In genomic region chr19:4183967-4184717, GRCh38 we compare ENCODE assay signal across 9 cellular contexts. TPM values are rescaled to one million over a fixed set of nuclear protein-coding genes. Genes with fewer than 3 reads are reported as not detected.
DNase-seq lines count a peak whose midpoint lies in the region; TF ChIP-seq lines count a peak whose summit lies in the region.
"Had no signal": no experiment of that assay in that cellular context is flagged by ENCODE, and none has a peak within 500 bp of the region (broad histone marks: within the 10 kb centered on the region; RNA-seq: fewer than 3 reads in every experiment).

No MANE protein-coding gene starts in this region.

- H3K9me3 Mint-ChIP-seq in activated T-helper 1 cell treated with anti-CD3 and anti-CD28 coated beads, Interleukin-12 subunit alpha, Interleukin-12 subunit beta, Interleukin-2, Interleukin-4 antibody, amounts not matched to agents 30 ng/mL and 10 ng/mL and 1 ng/mL, durations not matched to agents 14 hours and 24 hours and 36 hours, result no peaks in the 10 kb centered on the region
- no peaks in the 10 kb centered on the region for H3K9me3 Mint-ChIP-seq in osteocyte (ENCODE audit: unreplicated experiment)

- H3K36me3 Mint-ChIP-seq in activated T-helper 1 cell treated with anti-CD3 and anti-CD28 coated beads, Interleukin-12 subunit alpha, Interleukin-12 subunit beta, Interleukin-2, Interleukin-4 antibody, amounts not matched to agents 30 ng/mL and 10 ng/mL and 1 ng/mL, durations not matched to agents 14 hours and 24 hours and 36 hours (ENCODE audit: low read depth), result peaks cover 13% of the 10 kb centered on the region
- H3K36me3 Mint-ChIP-seq in osteocyte (ENCODE audit: unreplicated experiment), result peaks cover 7% of the 10 kb centered on the region

- H3K4me3 Mint-ChIP-seq in activated T-helper 1 cell treated with anti-CD3 and anti-CD28 coated beads, Interleukin-12 subunit alpha, Interleukin-12 subunit beta, Interleukin-2, Interleukin-4 antibody, amounts not matched to agents 30 ng/mL and 10 ng/mL and 1 ng/mL, durations not matched to agents 14 hours and 24 hours and 36 hours, result peak overlapping the region; percentile 62
- peak overlapping the region; percentile 50 for H3K4me3 Mint-ChIP-seq in osteocyte (ENCODE audit: unreplicated experiment)

- H3K4me1 Mint-ChIP-seq in activated T-helper 1 cell treated with anti-CD3 and anti-CD28 coated beads, Interleukin-12 subunit alpha, Interleukin-12 subunit beta, Interleukin-2, Interleukin-4 antibody, amounts not matched to agents 30 ng/mL and 10 ng/mL and 1 ng/mL, durations not matched to agents 14 hours and 24 hours and 36 hours (ENCODE audit: low read depth), result peaks cover 43% of the 10 kb centered on the region
- H3K4me1 Mint-ChIP-seq in osteocyte (ENCODE audit: unreplicated experiment), result peaks cover 21% of the 10 kb centered on the region

- H3K27ac Mint-ChIP-seq in activated T-helper 1 cell treated with anti-CD3 and anti-CD28 coated beads, Interleukin-12 subunit alpha, Interleukin-12 subunit beta, Interleukin-2, Interleukin-4 antibody, amounts not matched to agents 30 ng/mL and 10 ng/mL and 1 ng/mL, durations not matched to agents 14 hours and 24 hours and 36 hours, result peak overlapping the region; percentile 27
- no peak overlapping the region for H3K27ac Mint-ChIP-seq in osteocyte (ENCODE audit: unreplicated experiment)

- intact Hi-C loops in activated T-helper 1 cell treated with anti-CD3 and anti-CD28 coated beads, Interleukin-12 subunit alpha, Interleukin-12 subunit beta, Interleukin-2, Interleukin-4 antibody, amounts not matched to agents 30 ng/mL and 10 ng/mL and 1 ng/mL, durations not matched to agents 14 hours and 24 hours and 36 hours (cut with micrococcal nuclease), result loop anchor here (2.0 to 5.0 kb wide), 3 partner anchors 47 to 288 kb away; partner anchors contain the start of genes HDGFL2 and YJU2

- DNase-seq in NCI-H748 (lab: John Stamatoyannopoulos, UW; ENCODE audit: unreplicated experiment), result peak; percentile 36
- DNase-seq in NCI-H748 treated with DMSO at 0.1 percent for 48 hours (lab: John Stamatoyannopoulos, UW), result no peak
- DNase-seq in NCI-H2029 (lab: John Stamatoyannopoulos, UW), result peak; percentile 30
- DNase-seq in activated T-helper 1 cell treated with anti-CD3 and anti-CD28 coated beads, Interleukin-12 subunit alpha, Interleukin-12 subunit beta, Interleukin-2, Interleukin-4 antibody, amounts not matched to agents 30 ng/mL and 10 ng/mL and 1 ng/mL, durations not matched to agents 14 hours and 24 hours and 36 hours (ENCODE audit: low spot score), result no peak
- DNase-seq in osteocyte (ENCODE audit: extremely low spot score, unreplicated experiment), result no peak
- DNase-seq in NCI-H1048 (lab: John Stamatoyannopoulos, UW), result no peak
- DNase-seq in KG1 (lab: John Stamatoyannopoulos, UW), result no peak
- DNase-seq in medulla oblongata (ENCODE audit: extremely low spot score), result no peak

- no peak for TF ChIP-seq CTCF in osteocyte (IDR thresholded peaks at IDR 0.05)

- H3K27me3 Mint-ChIP-seq in activated T-helper 1 cell treated with anti-CD3 and anti-CD28 coated beads, Interleukin-12 subunit alpha, Interleukin-12 subunit beta, Interleukin-2, Interleukin-4 antibody, amounts not matched to agents 30 ng/mL and 10 ng/mL and 1 ng/mL, durations not matched to agents 14 hours and 24 hours and 36 hours (ENCODE audit: insufficient read depth), result peaks cover 11% of the 10 kb centered on the region
- peaks cover 3% of the 10 kb centered on the region for H3K27me3 Mint-ChIP-seq in osteocyte (ENCODE audit: unreplicated experiment)

RNA-seq across cellular contexts. Expression of gene ANKRD24, which starts 1.7 kb away (rescaled TPM):
- total RNA-seq in activated T-helper 1 cell treated with anti-CD3 and anti-CD28 coated beads, Interleukin-12 subunit alpha, Interleukin-12 subunit beta, Interleukin-2, Interleukin-4 antibody, amounts not matched to agents 30 ng/mL and 10 ng/mL and 1 ng/mL, durations not matched to agents 14 hours and 24 hours and 36 hours, result 0.49 and 0.54 TPM in 2 replicates
- 0.73 and 0.89 TPM in 2 replicates for total RNA-seq in osteocyte

RNA-seq across cellular contexts. Expression of gene SIRT6, which starts 1.8 kb away (rescaled TPM):
- 42.6 and 46.4 TPM in 2 replicates for total RNA-seq in activated T-helper 1 cell treated with anti-CD3 and anti-CD28 coated beads, Interleukin-12 subunit alpha, Interleukin-12 subunit beta, Interleukin-2, Interleukin-4 antibody, amounts not matched to agents 30 ng/mL and 10 ng/mL and 1 ng/mL, durations not matched to agents 14 hours and 24 hours and 36 hours
- 23.9 and 26.0 TPM in 2 replicates for total RNA-seq in osteocyte

RNA-seq across cellular contexts. Expression of gene CREB3L3, which starts 30.7 kb away (rescaled TPM):
- total RNA-seq in activated T-helper 1 cell treated with anti-CD3 and anti-CD28 coated beads, Interleukin-12 subunit alpha, Interleukin-12 subunit beta, Interleukin-2, Interleukin-4 antibody, amounts not matched to agents 30 ng/mL and 10 ng/mL and 1 ng/mL, durations not matched to agents 14 hours and 24 hours and 36 hours, result 0.13 TPM in 1 of 2 replicates, not detected in the other
- not detected in 2 replicates for total RNA-seq in osteocyte
- total RNA-seq: pulmonary artery endothelial cell had no signal

RNA-seq across cellular contexts. Expression of gene EBI3, which starts 45.2 kb away (rescaled TPM):
- total RNA-seq in activated T-helper 1 cell treated with anti-CD3 and anti-CD28 coated beads, Interleukin-12 subunit alpha, Interleukin-12 subunit beta, Interleukin-2, Interleukin-4 antibody, amounts not matched to agents 30 ng/mL and 10 ng/mL and 1 ng/mL, durations not matched to agents 14 hours and 24 hours and 36 hours, result 43.3 and 49.7 TPM in 2 replicates
- total RNA-seq in osteocyte, result 1.0 and 1.6 TPM in 2 replicates

Comparison
In these comparisons a context has a peak if more than half of its experiments do, and no peak if none do; other contexts are left out.
1. DNase-seq: peak in NCI-H748 (single experiment) and NCI-H2029 (single experiment); none in NCI-H748 treated with DMSO at 0.1 percent for 48 hours (single experiment), activated T-helper 1 cell treated with anti-CD3 and anti-CD28 coated beads, Interleukin-12 subunit alpha, Interleukin-12 subunit beta, Interleukin-2, Interleukin-4 antibody, amounts not matched to agents 30 ng/mL and 10 ng/mL and 1 ng/mL, durations not matched to agents 14 hours and 24 hours and 36 hours (single experiment), osteocyte (single experiment), NCI-H1048 (single experiment), KG1 (single experiment) and medulla oblongata (single experiment).